ENCODE assay signal across 1 cellular context in the genomic region with DNA sequence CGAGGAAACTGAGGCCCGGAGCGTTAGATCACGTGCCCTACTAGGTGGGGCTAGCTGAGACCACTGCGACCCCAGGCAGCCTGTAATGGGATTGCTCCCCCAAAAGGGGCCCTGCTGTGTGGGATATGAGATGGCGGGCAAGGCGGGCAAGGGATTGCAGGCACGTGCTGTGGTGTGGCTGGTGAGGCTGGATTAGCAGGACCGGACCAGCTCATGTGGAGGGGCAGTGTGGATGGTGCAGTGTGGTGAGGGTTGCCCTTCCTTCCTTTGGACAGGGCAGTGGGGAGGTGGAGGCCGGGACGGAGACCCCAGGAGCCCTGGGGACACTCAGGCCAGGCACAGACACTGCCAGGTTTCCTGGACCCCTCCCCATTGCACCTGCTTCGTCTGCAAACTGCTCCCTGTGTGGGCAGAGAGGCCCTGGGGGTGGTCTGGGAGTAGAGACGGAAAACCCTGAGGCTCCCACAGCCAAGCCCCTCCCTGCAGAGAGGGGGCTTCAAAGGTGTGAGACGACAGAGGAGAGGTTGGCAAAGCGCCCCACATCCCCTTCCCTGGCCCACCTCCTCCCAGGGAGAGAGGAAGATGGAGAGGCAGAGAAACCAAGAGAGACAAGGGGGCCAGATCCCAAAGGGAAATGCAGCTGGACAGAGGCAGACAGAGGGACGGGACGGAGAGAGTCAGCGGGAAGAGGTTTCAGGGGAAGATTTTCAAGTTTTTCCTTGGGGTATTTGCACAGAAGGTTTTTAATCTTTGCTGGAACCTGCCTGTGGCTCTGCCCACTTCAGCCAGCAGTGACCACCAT.
TF ChIP-seq lines count a peak whose summit lies in the region.

No MANE protein-coding gene starts in this region.

TF ChIP-seq in K562, 482 proteins besides CTCF, POLR2A, EP300 and RAD21 (continued from another document):
- TF ChIP-seq DLX4 (CRISPR knock-in tag; IDR thresholded peaks at IDR 0.05) (no peak), SP2 (IDR thresholded peaks at IDR 0.05; ENCODE audit: extremely low read depth, low read depth, low read length, poor library complexity, severe bottlenecking) (no peak), BHLHE40 (IDR thresholded peaks at IDR 0.05; ENCODE audit: low read length) (peak; percentile 69), GMEB1 (CRISPR knock-in tag; IDR thresholded peaks at IDR 0.05) (no peak), TFE3 (CRISPR knock-in tag; IDR thresholded peaks at IDR 0.05) (peak; percentile 31; the same call in 1 of the 2 replicates), GTF2B (IDR thresholded peaks at IDR 0.05; ENCODE audit: extremely low read depth, insufficient read length) (no peak), SREBF2 (CRISPR knock-in tag; IDR thresholded peaks at IDR 0.05) (no peak), MNT (conservative IDR thresholded peaks at IDR 0.05) (no peak), E2F3 (CRISPR knock-in tag; IDR thresholded peaks at IDR 0.05) (no peak)
- TF ChIP-seq, protein P1, sequence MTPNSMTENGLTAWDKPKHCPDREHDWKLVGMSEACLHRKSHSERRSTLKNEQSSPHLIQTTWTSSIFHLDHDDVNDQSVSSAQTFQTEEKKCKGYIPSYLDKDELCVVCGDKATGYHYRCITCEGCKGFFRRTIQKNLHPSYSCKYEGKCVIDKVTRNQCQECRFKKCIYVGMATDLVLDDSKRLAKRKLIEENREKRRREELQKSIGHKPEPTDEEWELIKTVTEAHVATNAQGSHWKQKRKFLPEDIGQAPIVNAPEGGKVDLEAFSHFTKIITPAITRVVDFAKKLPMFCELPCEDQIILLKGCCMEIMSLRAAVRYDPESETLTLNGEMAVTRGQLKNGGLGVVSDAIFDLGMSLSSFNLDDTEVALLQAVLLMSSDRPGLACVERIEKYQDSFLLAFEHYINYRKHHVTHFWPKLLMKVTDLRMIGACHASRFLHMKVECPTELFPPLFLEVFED (CRISPR knock-in tag; conservative IDR thresholded peaks at IDR 0.05): no peak
- TF ChIP-seq, protein P2, sequence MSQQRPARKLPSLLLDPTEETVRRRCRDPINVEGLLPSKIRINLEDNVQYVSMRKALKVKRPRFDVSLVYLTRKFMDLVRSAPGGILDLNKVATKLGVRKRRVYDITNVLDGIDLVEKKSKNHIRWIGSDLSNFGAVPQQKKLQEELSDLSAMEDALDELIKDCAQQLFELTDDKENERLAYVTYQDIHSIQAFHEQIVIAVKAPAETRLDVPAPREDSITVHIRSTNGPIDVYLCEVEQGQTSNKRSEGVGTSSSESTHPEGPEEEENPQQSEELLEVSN (IDR thresholded peaks at IDR 0.05; ENCODE audit: borderline replicate concordance in 1 of 2, extremely low read depth in 1 of 2, insufficient read depth in 1 of 2, insufficient read length in 1 of 2, low read depth in 1 of 2, low read length in 1 of 2, poor library complexity in 1 of 2, severe bottlenecking in 1 of 2): peak in 1 of 2 experiments; percentile 20
